In the genomic region with DNA sequence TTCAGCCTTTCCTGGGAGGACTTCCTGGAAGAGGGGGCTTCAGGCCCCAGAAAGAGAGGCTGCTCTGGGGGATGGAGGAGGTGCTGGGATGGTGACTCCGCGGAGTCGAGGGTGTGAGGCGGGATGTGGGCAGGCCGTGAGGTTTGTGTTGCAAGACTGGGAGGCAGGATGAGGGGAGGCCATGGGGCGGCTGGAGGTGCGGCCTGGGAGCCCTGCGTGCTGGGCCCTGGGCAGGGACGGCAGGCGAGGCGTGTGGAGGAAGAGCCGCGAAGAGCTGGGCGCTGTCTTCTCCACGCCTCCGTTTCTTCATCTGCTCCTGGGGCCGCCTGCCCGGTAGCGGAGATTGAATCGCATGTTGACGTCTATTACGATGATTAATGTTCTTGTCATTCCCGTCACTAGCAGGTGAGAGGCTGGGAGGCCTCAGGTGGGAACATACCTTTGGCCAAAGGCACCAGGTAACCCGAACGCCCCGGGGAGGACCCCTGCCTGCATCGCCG, we compare ENCODE assay signal across 8 cellular contexts. TPM values are rescaled to one million over a fixed set of nuclear protein-coding genes. Genes with fewer than 3 reads are reported as not detected.
DNase-seq lines count a peak whose midpoint lies in the region; ATAC-seq and TF ChIP-seq lines count a peak whose summit lies in the region.

No MANE protein-coding gene starts in this region.

- peaks cover 6% of the 10 kb centered on the region; the same call in 1 of the 2 replicates for H4K20me1 ChIP-seq in GM23338 (replicated peaks; ENCODE audit: insufficient read depth)

- CTCF ChIA-PET in Panc1 (lab: Charles Lee): no interaction called here

- H3K27me3 ChIP-seq in GM23338 (ENCODE audit: insufficient read depth) (peaks cover 50% of the 10 kb centered on the region), Panc1 (ENCODE audit: control insufficient read depth, insufficient read depth, low read length) (no peaks in the 10 kb centered on the region), aorta (ENCODE audit: control insufficient read depth in 1 of 2, insufficient read depth in 2 of 2, low read length in 1 of 2) (no peaks in the 10 kb centered on the region)

- H3K27ac Mint-ChIP-seq in GM23338: no peak overlapping the region
- H3K27ac Mint-ChIP-seq in progenitor cell of endocrine pancreas: peak overlapping the region; percentile 91

- peak overlapping the region; percentile 91 for H3K4me2 ChIP-seq in GM23338

- peak overlapping the region; percentile 69 for H3K4me3 Mint-ChIP-seq in GM23338
- peak overlapping the region; percentile 64 for H3K4me3 Mint-ChIP-seq in progenitor cell of endocrine pancreas (ENCODE audit: low read depth)

- no peaks in the 10 kb centered on the region for H3K9me2 ChIP-seq in GM23338 (ENCODE audit: insufficient read depth)

- H2AFZ ChIP-seq in GM23338: 0 out of 2 replicates have a peak overlapping the region, but pooled peaks have one; percentile 76

- 0 out of 2 replicates have a peak, but pooled peaks cover 5% of the 10 kb centered on the region for H3F3A ChIP-seq in GM23338 (replicated peaks; ENCODE audit: low read depth)

- peak; percentile 40 for DNase-seq in GM23338 (ENCODE audit: low spot score)
- no peak for DNase-seq in Panc1 (ENCODE audit: low read depth, low spot score)
- DNase-seq in activated T-helper 1 cell treated with anti-CD3 and anti-CD28 coated beads, Interleukin-2, amount 50 U/mL, for 16 hours (ENCODE audit: low read depth in 1 of 2, low spot score in 1 of 2): peak; percentile 36 to 45
- peak; percentile 90 to 96 for DNase-seq in foreskin fibroblast
- DNase-seq in progenitor cell of endocrine pancreas (ENCODE audit: low spot score, unreplicated experiment): no peak
- DNase-seq in aorta: peak; percentile 87 to 92
- DNase-seq in D341Med (ENCODE audit: low spot score): no peak

- H3K27ac ChIP-seq in 22Rv1 (peak overlapping the region; percentile 69), GM23338 (ENCODE audit: low read depth) (no peak overlapping the region), Panc1 (ENCODE audit: low read length) (no peak overlapping the region), aorta (ENCODE audit: low read depth in 1 of 2, low read length in 2 of 2) (peak overlapping the region in 1 of 2 donors; percentile 6)

- H3K4me1 Mint-ChIP-seq in GM23338 (peaks cover 8% of the 10 kb centered on the region; the same call in 2 of the 3 replicates), progenitor cell of endocrine pancreas (ENCODE audit: low read depth) (peaks cover 17% of the 10 kb centered on the region)

- ATAC-seq in GM23338 (peak; percentile 15), Panc1 (peak; percentile 57), aorta (ENCODE audit: low FRiP score) (peak; percentile 58)

- H3K36me3 ChIP-seq in GM23338 (ENCODE audit: insufficient read depth): no peaks in the 10 kb centered on the region
- H3K36me3 ChIP-seq in Panc1 (ENCODE audit: control insufficient read depth, insufficient read depth, low read length): no peaks in the 10 kb centered on the region
- no peaks in the 10 kb centered on the region for H3K36me3 ChIP-seq in aorta (ENCODE audit: control insufficient read depth in 1 of 2, insufficient read depth in 2 of 2, low read length in 1 of 2)

- H3K27me3 Mint-ChIP-seq in GM23338 (ENCODE audit: insufficient read depth, low read depth, poor library complexity) (peaks cover 46% of the 10 kb centered on the region), progenitor cell of endocrine pancreas (peaks cover 32% of the 10 kb centered on the region)

- peaks cover 5% of the 10 kb centered on the region; the same call in 1 of the 2 replicates for H3K4me1 ChIP-seq in GM23338 (ENCODE audit: insufficient read depth)
- no peaks in the 10 kb centered on the region; the same call in 1 of the 2 replicates for H3K4me1 ChIP-seq in Panc1 (ENCODE audit: control insufficient read depth, insufficient read depth, low read length)
- no peaks in the 10 kb centered on the region for H3K4me1 ChIP-seq in aorta (ENCODE audit: control insufficient read depth in 1 of 2, insufficient read depth in 2 of 2, low read length in 2 of 2)

- TF ChIP-seq CTCF in 22Rv1 (IDR thresholded peaks at IDR 0.05): no peak
- TF ChIP-seq CTCF in GM23338 (conservative IDR thresholded peaks at IDR 0.05; ENCODE audit: low read depth in 2 of 2): no peak
- TF ChIP-seq CTCF in Panc1 (IDR thresholded peaks at IDR 0.05): no peak
- TF ChIP-seq CTCF in foreskin fibroblast (IDR thresholded peaks at IDR 0.05; ENCODE audit: low read depth, low read length): no peak
- no peak for TF ChIP-seq CTCF in progenitor cell of endocrine pancreas (IDR thresholded peaks at IDR 0.05; ENCODE audit: unreplicated experiment)

- no peaks in the 10 kb centered on the region for H3K9me3 ChIP-seq in Panc1 (ENCODE audit: control insufficient read depth, insufficient read depth, low read depth, low read length)
- H3K9me3 ChIP-seq in aorta (ENCODE audit: control insufficient read depth, low read length): no peaks in the 10 kb centered on the region

- intact Hi-C loops in Panc1 (cut with micrococcal nuclease; ENCODE audit: unreplicated experiment) (no loop called here), aorta (cut with DNase I) (loop anchor here in 1 of 2 donors (2.0 kb wide), 1 partner anchor 336 kb away; a partner anchor contains a TSS)

- WGBS in aorta, 2 donors: 1 to 2% methylated on average over 27 to 28 of the region's 28 CpGs

- POLR2A ChIA-PET in Panc1 (lab: Charles Lee): interaction anchor here (0.6 kb wide), 1 partner anchor 23 kb away, joined by 5 read pairs; no protein-coding TSS in a partner anchor

- H3K9me3 Mint-ChIP-seq in GM23338 (peaks cover 7% of the 10 kb centered on the region; the same call in 2 of the 3 replicates), progenitor cell of endocrine pancreas (ENCODE audit: low read depth) (no peaks in the 10 kb centered on the region)

- H3K36me3 Mint-ChIP-seq in GM23338 (ENCODE audit: low read depth) (no peaks in the 10 kb centered on the region; the same call in 2 of the 3 replicates), progenitor cell of endocrine pancreas (ENCODE audit: insufficient read depth) (peaks cover 5% of the 10 kb centered on the region)

- 0 out of 2 replicates have a peak, but pooled peaks cover 3% of the 10 kb centered on the region for H3K79me2 ChIP-seq in GM23338 (replicated peaks; ENCODE audit: insufficient read depth)

- in situ Hi-C loops in Panc1 (cut with HindIII; ENCODE audit: low pct_unique_long_range_greater_than_20kb, low sequenced_read_pairs): no loop called here

- no TSS peak for BruUV-seq in Panc1 (replicated peaks; lab: Mats Ljungman, UMichigan)

- H3K4me3 ChIP-seq in GM23338 (peak overlapping the region; percentile 66), Panc1 (ENCODE audit: low read depth in 2 of 2, low read length in 2 of 2) (peak overlapping the region; percentile 48 to 59), foreskin fibroblast (ENCODE audit: low read depth in 1 of 2, low read length in 2 of 2) (peak overlapping the region; percentile 40 to 54), aorta (ENCODE audit: low read length in 2 of 2) (peak overlapping the region; percentile 49 to 56)

TF ChIP-seq in GM23338, 12 proteins besides CTCF, POLR2A, EP300 and RAD21 (continues in another document):
- TF ChIP-seq POLR2AphosphoS5 (IDR thresholded peaks at IDR 0.05; ENCODE audit: low read depth) (no peak), STAT1 (IDR thresholded peaks at IDR 0.05; ENCODE audit: unreplicated experiment) (no peak), NANOG (IDR thresholded peaks at IDR 0.05; ENCODE audit: borderline replicate concordance) (no peak), JUNB (IDR thresholded peaks at IDR 0.05; ENCODE audit: unreplicated experiment) (no peak), CREB1 (CRISPR knock-in tag; IDR thresholded peaks at IDR 0.05; ENCODE audit: low read depth) (no peak)
- TF ChIP-seq, protein P1, sequence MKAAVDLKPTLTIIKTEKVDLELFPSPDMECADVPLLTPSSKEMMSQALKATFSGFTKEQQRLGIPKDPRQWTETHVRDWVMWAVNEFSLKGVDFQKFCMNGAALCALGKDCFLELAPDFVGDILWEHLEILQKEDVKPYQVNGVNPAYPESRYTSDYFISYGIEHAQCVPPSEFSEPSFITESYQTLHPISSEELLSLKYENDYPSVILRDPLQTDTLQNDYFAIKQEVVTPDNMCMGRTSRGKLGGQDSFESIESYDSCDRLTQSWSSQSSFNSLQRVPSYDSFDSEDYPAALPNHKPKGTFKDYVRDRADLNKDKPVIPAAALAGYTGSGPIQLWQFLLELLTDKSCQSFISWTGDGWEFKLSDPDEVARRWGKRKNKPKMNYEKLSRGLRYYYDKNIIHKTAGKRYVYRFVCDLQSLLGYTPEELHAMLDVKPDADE (IDR thresholded peaks at IDR 0.05): no peak

RNA-seq across cellular contexts. Expression of a gene that starts 0.9 kb away (rescaled TPM):
- 28.6 and 35.8 TPM in 2 replicates for total RNA-seq in GM23338 (2014; rRNA removed; shearing (Covaris generic))
- 7.0 and 7.3 TPM in 2 replicates for polyA plus RNA-seq in GM23338 (2016; fragmentation: Nextera tagmentation; extraction: Ambion mirVana)
- 43.1 TPM for total RNA-seq in Panc1 (2021; ENCODE audit: unreplicated experiment)
- polyA plus RNA-seq in Panc1 (2012; ENCODE audit: insufficient read length): 57.6 TPM
- total RNA-seq in progenitor cell of endocrine pancreas: 121 and 126 TPM in 2 replicates
- 10 to 100 TPM; 28.9 to 32.9 TPM for total RNA-seq in aorta
- 10 to 100 TPM in 1 of 2 donors, 1 to 10 TPM in 1; 6.9 to 19.5 TPM for polyA plus RNA-seq in aorta

RNA-seq across cellular contexts. Expression of a gene that starts 17.4 kb away (rescaled TPM):
- 0.10 and 0.16 TPM in 2 replicates for total RNA-seq in GM23338 (2014; rRNA removed; shearing (Covaris generic))
- polyA plus RNA-seq in GM23338 (2016; fragmentation: Nextera tagmentation; extraction: Ambion mirVana): 0.07 and 0.27 TPM in 2 replicates
- total RNA-seq in Panc1 (2021; ENCODE audit: unreplicated experiment): 1.8 TPM
- 3.2 TPM for polyA plus RNA-seq in Panc1 (2012; ENCODE audit: insufficient read length)
- total RNA-seq in progenitor cell of endocrine pancreas: 2.6 and 3.3 TPM in 2 replicates
- total RNA-seq in aorta: under 1 TPM in 1 of 2 donors, not detected in 1; 0.45 TPM
- polyA plus RNA-seq in aorta: under 1 TPM; 0.38 to 0.87 TPM

RNA-seq across cellular contexts. Expression of a gene that starts 23.7 kb away (rescaled TPM):
- total RNA-seq in GM23338 (2014; rRNA removed; shearing (Covaris generic)): 0.62 and 6.1 TPM in 2 replicates
- polyA plus RNA-seq in GM23338 (2016; fragmentation: Nextera tagmentation; extraction: Ambion mirVana) (0.80 and 1.3 TPM in 2 replicates), aorta (10 to 100 TPM in 1 of 2 donors, 1 to 10 TPM in 1; 5.9 to 42.5 TPM)
- total RNA-seq in Panc1 (2021; ENCODE audit: unreplicated experiment) (30.6 TPM), progenitor cell of endocrine pancreas (79.4 and 87.0 TPM in 2 replicates), aorta (10 to 100 TPM; 27.5 to 44.2 TPM)
- 28.5 TPM for polyA plus RNA-seq in Panc1 (2012; ENCODE audit: insufficient read length)

RNA-seq across cellular contexts. Expression of a gene that starts 37.2 kb away (rescaled TPM):
- total RNA-seq in GM23338 (2014; rRNA removed; shearing (Covaris generic)): 18.6 and 22.4 TPM in 2 replicates
- polyA plus RNA-seq in GM23338 (2016; fragmentation: Nextera tagmentation; extraction: Ambion mirVana): 3.4 and 4.0 TPM in 2 replicates
- 12.2 TPM for total RNA-seq in Panc1 (2021; ENCODE audit: unreplicated experiment)
- 14.1 TPM for polyA plus RNA-seq in Panc1 (2012; ENCODE audit: insufficient read length)
- total RNA-seq in progenitor cell of endocrine pancreas: 21.6 and 24.9 TPM in 2 replicates
- total RNA-seq in aorta: 10 to 100 TPM; 11.2 to 14.2 TPM
- polyA plus RNA-seq in aorta: 10 to 100 TPM in 1 of 2 donors, 1 to 10 TPM in 1; 5.4 to 13.4 TPM

Comparison
In these comparisons a context has a peak if more than half of its experiments do, and no peak if none do; other contexts are left out.
1. DNase-seq: peak in GM23338 (single experiment), activated T-helper 1 cell treated with anti-CD3 and anti-CD28 coated beads, Interleukin-2, amount 50 U/mL, for 16 hours (2 of 2), foreskin fibroblast (2 of 2) and aorta (2 of 2); none in Panc1 (single experiment), progenitor cell of endocrine pancreas (single experiment) and D341Med (single experiment).
2. Peak in every context shown above with its lines, with median percentiles within 50 percentile points of each other: ATAC-seq and H3K4me3 ChIP-seq.